Comparison of ENCODE assay signal across 1 cellular context in genomic region chr11:68692881-68693483, GRCh38.
TF ChIP-seq lines count a peak whose summit lies in the region.

No MANE protein-coding gene starts in this region.

TF ChIP-seq in HEK293, 187 proteins besides CTCF, POLR2A, EP300 and RAD21 (continued from another document):
- TF ChIP-seq ZNF335 (tag by site-specific recombination; conservative IDR thresholded peaks at IDR 0.05) (no peak), ZNF266 (tag by site-specific recombination; IDR thresholded peaks at IDR 0.05; ENCODE audit: low read depth) (no peak), ZNF140 (tag by site-specific recombination; IDR thresholded peaks at IDR 0.05) (no peak), BCL6B (tag by site-specific recombination; IDR thresholded peaks at IDR 0.05) (no peak), PATZ1 (tag by site-specific recombination; IDR thresholded peaks at IDR 0.05) (no peak), ZSCAN4 (tag by site-specific recombination; IDR thresholded peaks at IDR 0.05) (no peak), ZFHX2 (tag by site-specific recombination; conservative IDR thresholded peaks at IDR 0.05) (no peak), ZBTB7A (tag by site-specific recombination; IDR thresholded peaks at IDR 0.05; ENCODE audit: low read depth) (no peak), ZNF585B (tag by site-specific recombination; IDR thresholded peaks at IDR 0.05) (no peak), ZSCAN30 (tag by site-specific recombination; IDR thresholded peaks at IDR 0.05) (no peak), ZNF391 (tag by site-specific recombination; IDR thresholded peaks at IDR 0.05; ENCODE audit: borderline replicate concordance, low read depth) (no peak), GLIS1 (tag by site-specific recombination; IDR thresholded peaks at IDR 0.05) (peak; percentile 41; the same call in 1 of the 2 replicates), ZNF112 (tag by site-specific recombination; IDR thresholded peaks at IDR 0.05) (no peak), ZNF37A (tag by site-specific recombination; IDR thresholded peaks at IDR 0.05) (no peak)
